8 cellular contexts compared by ENCODE assay signal in the genomic region with DNA sequence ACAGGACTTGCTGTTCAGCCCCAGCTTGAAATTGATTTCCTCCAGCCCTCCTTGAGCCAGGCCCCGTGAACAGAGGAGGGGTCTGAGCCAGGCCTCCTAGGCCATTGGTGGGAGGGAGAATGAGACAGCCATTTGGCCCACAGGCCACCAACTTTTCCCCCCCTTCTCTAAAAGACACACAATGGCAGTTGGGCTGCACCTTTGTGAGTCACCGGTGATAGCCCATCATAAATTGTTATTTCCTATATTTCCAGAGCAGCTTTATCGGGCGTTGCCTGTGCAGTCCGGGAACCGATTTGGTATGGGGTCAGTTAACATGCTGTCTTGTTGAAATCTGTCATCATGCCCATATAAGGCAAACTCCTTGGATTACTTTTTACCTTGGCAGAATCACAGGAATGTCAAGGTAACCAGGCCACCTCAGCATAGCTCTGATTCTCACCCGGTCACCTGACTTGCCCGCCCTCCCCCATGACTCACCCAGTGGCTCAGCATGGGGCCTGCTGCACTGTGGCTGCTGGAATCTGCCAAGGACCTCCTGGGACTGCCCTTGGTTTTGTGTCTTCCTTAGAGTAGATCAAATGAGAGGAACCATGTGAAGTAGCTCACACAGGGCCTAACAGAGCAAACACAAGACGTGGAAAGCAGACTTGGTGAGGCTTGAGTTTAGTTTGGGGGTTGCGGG. TPM values are rescaled to one million over a fixed set of nuclear protein-coding genes. Genes with fewer than 3 reads are reported as not detected.
A peak's percentile ranks its signal among the peaks of the same experiment; 100 is the strongest.
DNase-seq lines count a peak whose midpoint lies in the region; ATAC-seq and TF ChIP-seq lines count a peak whose summit lies in the region.

No MANE protein-coding gene starts in this region.

- no CpG with 5 or more reads among the region's 10 CpGs for WGBS in mesendoderm (ENCODE audit: extremely low coverage, insufficient coverage, low lambda C conversion rate)

- peak overlapping the region; percentile 84 for H3K18ac ChIP-seq in mesendoderm (ENCODE audit: low read length)

- no peak overlapping the region for H3K4me3 ChIP-seq in effector memory CD4-positive, alpha-beta T cell (ENCODE audit: insufficient read depth, low read depth, low read length, poor library complexity, severe bottlenecking)
- H3K4me3 ChIP-seq in mesendoderm (ENCODE audit: low read length) = no peak overlapping the region

- H3K4me1 ChIP-seq in ES-I3 (ENCODE audit: insufficient read depth, low read length) (peaks cover 43% of the 10 kb centered on the region), mesendoderm (ENCODE audit: control insufficient read depth, low read depth, low read length) (peaks cover 33% of the 10 kb centered on the region)
- H3K4me1 ChIP-seq in effector memory CD4-positive, alpha-beta T cell (ENCODE audit: control insufficient read depth, insufficient read depth, low read length, poor library complexity, severe bottlenecking) = peaks cover 78% of the 10 kb centered on the region

- peak overlapping the region; percentile 83 for H3K4ac ChIP-seq in mesendoderm (ENCODE audit: low read depth, low read length)

- TF ChIP-seq CTCF in GM13977 (IDR thresholded peaks at IDR 0.05; ENCODE audit: extremely low read depth, insufficient read depth, missing control alignments) = no peak

- peak overlapping the region; percentile 55 for H3K27ac ChIP-seq in effector memory CD4-positive, alpha-beta T cell (ENCODE audit: insufficient read depth, low read length, poor library complexity, severe bottlenecking)
- H3K27ac ChIP-seq in mesendoderm (ENCODE audit: low read depth, low read length) = peak overlapping the region; percentile 93

- peak overlapping the region; percentile 81 for H2BK5ac ChIP-seq in mesendoderm (ENCODE audit: low read length)

- no peak overlapping the region for H4K5ac ChIP-seq in mesendoderm (ENCODE audit: low read length)

- H3K36me3 ChIP-seq in ES-I3 (ENCODE audit: insufficient read depth, low read length) (peaks cover 2% of the 10 kb centered on the region; the same call in 1 of the 2 replicates), mesendoderm (ENCODE audit: control insufficient read depth, insufficient read depth, low read length) (no peaks in the 10 kb centered on the region)
- no peaks in the 10 kb centered on the region for H3K36me3 ChIP-seq in effector memory CD4-positive, alpha-beta T cell (ENCODE audit: control insufficient read depth, insufficient read depth, low read length)

- no peaks in the 10 kb centered on the region for H3K27me3 ChIP-seq in effector memory CD4-positive, alpha-beta T cell (replicated peaks; ENCODE audit: control insufficient read depth, insufficient read depth, low read length, poor library complexity, severe bottlenecking)
- H3K27me3 ChIP-seq in mesendoderm (ENCODE audit: insufficient read depth, low read length, poor library complexity) = no peaks in the 10 kb centered on the region

- H3K9ac ChIP-seq in ES-I3 (ENCODE audit: low read depth, low read length) = 0 out of 2 replicates have a peak overlapping the region, but pooled peaks have one; percentile 7
- H3K9ac ChIP-seq in mesendoderm (ENCODE audit: low read length) = peak overlapping the region; percentile 49

- peaks cover 31% of the 10 kb centered on the region for H3K79me1 ChIP-seq in mesendoderm (ENCODE audit: low read length)

- H3K79me2 ChIP-seq in mesendoderm (ENCODE audit: control insufficient read depth, insufficient read depth, low read length) = peaks cover 73% of the 10 kb centered on the region

- peak overlapping the region; percentile 30 for H2BK120ac ChIP-seq in mesendoderm (ENCODE audit: low read depth, low read length)

- H4K8ac ChIP-seq in mesendoderm (ENCODE audit: low read depth, low read length) = no peak overlapping the region

- peak overlapping the region; percentile 71 for H2AK5ac ChIP-seq in mesendoderm (ENCODE audit: low read length)

- no peak overlapping the region for H2BK15ac ChIP-seq in mesendoderm (replicated peaks; ENCODE audit: low read depth)

- H3K23ac ChIP-seq in mesendoderm (ENCODE audit: low read length) = no peak overlapping the region

- peak; percentile 81 for DNase-seq in NCI-H2029 treated with DMSO at 0.1 percent for 48 hours (lab: John Stamatoyannopoulos, UW)
- peak; percentile 51 for DNase-seq in activated CD4-positive, alpha-beta T cell treated with anti-CD3 and anti-CD28 coated beads, Interleukin-2, amount 50 U/mL, for 1 hour
- DNase-seq in effector memory CD4-positive, alpha-beta T cell = peak; percentile 59 to 75 (median 74)
- DNase-seq in mesendoderm = peak; percentile 98
- DNase-seq in stimulated activated naive CD8-positive, alpha-beta T cell treated with anti-CD3 and anti-CD28 coated beads, Interleukin-15, Interleukin-2, amounts not matched to agents 100 U/mL and 50 U/mL, for 24 hours = peak; percentile 65
- no peak for DNase-seq in GM13977 (ENCODE audit: low spot score)

- peak overlapping the region; percentile 1 for H3K4me2 ChIP-seq in mesendoderm (ENCODE audit: low read length)

- peak overlapping the region; percentile 75 for H3K56ac ChIP-seq in mesendoderm (ENCODE audit: low read length)

- in situ Hi-C loops in GM13977 (cut with MboI; ENCODE audit: low pct_unique_long_range_greater_than_20kb, low sequenced_read_pairs, unreplicated experiment) = no loop called here

- no peaks in the 10 kb centered on the region for H3K9me3 ChIP-seq in ES-I3 (ENCODE audit: control insufficient read depth, insufficient read depth, low read length)
- H3K9me3 ChIP-seq in effector memory CD4-positive, alpha-beta T cell (ENCODE audit: control insufficient read depth, low read length) = no peaks in the 10 kb centered on the region

- peak; percentile 64 for ATAC-seq in stimulated activated naive CD8-positive, alpha-beta T cell treated with anti-CD3 and anti-CD28 coated beads, Interleukin-15, Interleukin-2, amounts not matched to agents 100 U/mL and 50 U/mL, for 24 hours
- ATAC-seq in GM21381 (IDR thresholded peaks at IDR 0.05; ENCODE audit: unreplicated experiment) = no peak

RNA-seq across cellular contexts. Expression of a gene that starts 36.1 kb away (rescaled TPM):
- polyA plus RNA-seq in mesendoderm (2013, experiment 1 of 2) = 294 TPM
- 302 TPM for polyA plus RNA-seq in mesendoderm (2013, experiment 2 of 2)
